ENCODE assay signal across 1 cellular context in the genomic region with DNA sequence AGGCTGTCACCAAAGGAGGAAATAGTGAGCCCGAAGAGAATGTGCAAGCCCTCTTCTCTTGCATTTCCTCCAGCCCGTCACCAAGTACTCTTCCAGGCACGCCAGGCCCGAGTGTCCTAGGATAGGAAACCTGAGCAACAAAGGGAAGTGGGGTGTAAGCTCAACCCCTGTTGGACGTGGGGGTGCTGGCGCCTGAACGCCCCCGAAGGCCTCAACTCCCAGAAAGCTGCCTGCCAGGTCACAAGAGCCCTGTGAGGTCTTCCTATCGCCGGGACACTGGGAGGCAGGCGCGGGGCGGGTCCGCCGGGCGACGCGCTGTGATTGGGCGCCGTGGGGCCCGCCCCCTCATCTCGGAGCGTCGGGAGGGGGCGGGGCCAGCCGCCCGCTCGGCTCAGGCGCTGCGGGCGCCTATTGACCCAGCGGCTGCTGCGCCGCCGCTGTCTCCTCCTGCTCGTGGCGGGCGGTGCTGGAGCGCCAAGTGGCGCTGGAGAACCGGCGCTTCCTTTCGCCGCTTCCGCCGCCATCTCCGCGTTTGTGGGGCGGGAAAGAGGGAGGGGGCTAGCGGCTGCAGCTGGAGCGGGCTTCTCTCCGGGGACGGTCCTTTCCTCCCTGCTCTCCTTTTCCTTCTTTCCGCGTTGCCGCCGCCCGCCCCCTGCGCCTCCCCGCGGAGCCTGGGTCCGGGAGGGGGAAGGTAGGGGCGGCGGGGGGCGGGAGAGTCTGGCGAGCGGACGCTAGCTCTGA.
TF ChIP-seq lines count a peak whose summit lies in the region.

No MANE protein-coding gene starts in this region.

TF ChIP-seq in HepG2, 621 proteins besides CTCF, POLR2A, EP300 and RAD21 (continued from another document and continues in another):
- TF ChIP-seq, protein P1, sequence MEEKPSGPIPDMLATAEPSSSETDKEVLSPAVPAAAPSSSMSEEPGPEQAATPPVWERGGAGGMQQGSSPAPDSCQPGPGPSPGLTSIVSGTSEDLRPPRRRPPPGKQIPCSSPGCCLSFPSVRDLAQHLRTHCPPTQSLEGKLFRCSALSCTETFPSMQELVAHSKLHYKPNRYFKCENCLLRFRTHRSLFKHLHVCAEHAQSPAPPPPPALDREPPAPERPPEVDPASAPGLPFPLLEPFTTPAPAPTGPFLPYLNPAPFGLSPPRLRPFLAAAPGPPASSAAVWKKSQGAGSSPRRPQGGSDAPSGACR (CRISPR knock-in tag; IDR thresholded peaks at IDR 0.05), result 0 out of 2 replicates have a peak, but pooled peaks have one; percentile 47
- TF ChIP-seq POLR2G (IDR thresholded peaks at IDR 0.05; ENCODE audit: low read depth, low read length) (peak; percentile 87), NFE2L1 (CRISPR knock-in tag; IDR thresholded peaks at IDR 0.05; ENCODE audit: borderline replicate concordance) (no peak), WIZ (CRISPR knock-in tag; IDR thresholded peaks at IDR 0.05) (no peak), ZNF780A (CRISPR knock-in tag; IDR thresholded peaks at IDR 0.05) (no peak), CBFB (CRISPR knock-in tag; IDR thresholded peaks at IDR 0.05) (no peak), ZNF382 (CRISPR knock-in tag; IDR thresholded peaks at IDR 0.05; ENCODE audit: borderline replicate concordance) (no peak), THYN1 (CRISPR knock-in tag; IDR thresholded peaks at IDR 0.05; ENCODE audit: borderline replicate concordance, low read depth) (no peak), ZNF577 (CRISPR knock-in tag; IDR thresholded peaks at IDR 0.05; ENCODE audit: borderline replicate concordance, low read depth) (no peak), ZNF709 (CRISPR knock-in tag; IDR thresholded peaks at IDR 0.05) (peak; percentile 88), SPEN (CRISPR knock-in tag; IDR thresholded peaks at IDR 0.05; ENCODE audit: low read depth) (peak; percentile 5), ZIK1 (CRISPR knock-in tag; IDR thresholded peaks at IDR 0.05; ENCODE audit: borderline replicate concordance, low read depth) (peak; percentile 70; the same call in 1 of the 2 replicates), HDAC6 (IDR thresholded peaks at IDR 0.05; ENCODE audit: low read depth, low read length) (no peak), ZNF644 (CRISPR knock-in tag; IDR thresholded peaks at IDR 0.05; ENCODE audit: low read depth) (no peak), SP5 (CRISPR knock-in tag; IDR thresholded peaks at IDR 0.05; ENCODE audit: borderline replicate concordance, low read depth) (no peak), PITX1 (CRISPR knock-in tag; IDR thresholded peaks at IDR 0.05) (no peak), ZNF670 (CRISPR knock-in tag; IDR thresholded peaks at IDR 0.05; ENCODE audit: borderline replicate concordance) (peak; percentile 80; the same call in 1 of the 2 replicates), ZNF589 (CRISPR knock-in tag; conservative IDR thresholded peaks at IDR 0.05) (peak; percentile 26; the same call in 1 of the 2 replicates), ZNF605 (CRISPR knock-in tag; IDR thresholded peaks at IDR 0.05) (0 out of 2 replicates have a peak, but pooled peaks have one; percentile 36), MLLT10 (CRISPR knock-in tag; IDR thresholded peaks at IDR 0.05) (no peak), KLF13 (CRISPR knock-in tag; IDR thresholded peaks at IDR 0.05) (no peak), ZNF546 (CRISPR knock-in tag; conservative IDR thresholded peaks at IDR 0.05) (peak; percentile 76), ZNF552 (CRISPR knock-in tag; IDR thresholded peaks at IDR 0.05; ENCODE audit: borderline replicate concordance) (no peak), ZNF746 (CRISPR knock-in tag; IDR thresholded peaks at IDR 0.05) (peak; percentile 21; the same call in 1 of the 2 replicates), ZNF143 (CRISPR knock-in tag; IDR thresholded peaks at IDR 0.05) (0 out of 2 replicates have a peak, but pooled peaks have one; percentile 30), KAT8 (CRISPR knock-in tag; IDR thresholded peaks at IDR 0.05) (peak; percentile 66), IRF2 (CRISPR knock-in tag; IDR thresholded peaks at IDR 0.05) (0 out of 2 replicates have a peak, but pooled peaks have one; percentile 24), PHF21A (CRISPR knock-in tag; IDR thresholded peaks at IDR 0.05) (peak; percentile 45), MTF1 (CRISPR knock-in tag; IDR thresholded peaks at IDR 0.05) (no peak), DNMT1 (CRISPR knock-in tag; IDR thresholded peaks at IDR 0.05) (no peak), ZNF782 (CRISPR knock-in tag; IDR thresholded peaks at IDR 0.05; ENCODE audit: borderline replicate concordance) (no peak), PHB2 (IDR thresholded peaks at IDR 0.05; ENCODE audit: partially characterized antibody) (no peak), ZNF329 (CRISPR knock-in tag; IDR thresholded peaks at IDR 0.05; ENCODE audit: low read depth) (no peak; the same call in 1 of the 2 replicates), MAFK (conservative IDR thresholded peaks at IDR 0.05 in 1 of 2, IDR thresholded peaks at IDR 0.05 in 1 of 2; ENCODE audit: low read length in 2 of 2) (no peak), FOXJ3 (CRISPR knock-in tag; IDR thresholded peaks at IDR 0.05; ENCODE audit: borderline replicate concordance) (no peak), ZNF251 (CRISPR knock-in tag; IDR thresholded peaks at IDR 0.05) (no peak), ZNF343 (CRISPR knock-in tag; IDR thresholded peaks at IDR 0.05) (no peak), MEIS2 (CRISPR knock-in tag; IDR thresholded peaks at IDR 0.05) (peak; percentile 52; the same call in 1 of the 2 replicates), ZBTB8A (CRISPR knock-in tag; IDR thresholded peaks at IDR 0.05; ENCODE audit: borderline replicate concordance, low read depth) (0 out of 2 replicates have a peak, but pooled peaks have one; percentile 49), ZNF3 (CRISPR knock-in tag; IDR thresholded peaks at IDR 0.05) (no peak), ZNF496 (CRISPR knock-in tag; IDR thresholded peaks at IDR 0.05; ENCODE audit: insufficient replicate concordance) (no peak), ZKSCAN8 (CRISPR knock-in tag; IDR thresholded peaks at IDR 0.05; ENCODE audit: borderline replicate concordance) (peak; percentile 18; the same call in 1 of the 2 replicates), PHF5A (CRISPR knock-in tag; IDR thresholded peaks at IDR 0.05; ENCODE audit: low read depth, unreplicated experiment) (no peak), ZNF570 (CRISPR knock-in tag; IDR thresholded peaks at IDR 0.05; ENCODE audit: borderline replicate concordance) (no peak), ZNF20 (CRISPR knock-in tag; IDR thresholded peaks at IDR 0.05) (no peak)
- TF ChIP-seq, protein P2, sequence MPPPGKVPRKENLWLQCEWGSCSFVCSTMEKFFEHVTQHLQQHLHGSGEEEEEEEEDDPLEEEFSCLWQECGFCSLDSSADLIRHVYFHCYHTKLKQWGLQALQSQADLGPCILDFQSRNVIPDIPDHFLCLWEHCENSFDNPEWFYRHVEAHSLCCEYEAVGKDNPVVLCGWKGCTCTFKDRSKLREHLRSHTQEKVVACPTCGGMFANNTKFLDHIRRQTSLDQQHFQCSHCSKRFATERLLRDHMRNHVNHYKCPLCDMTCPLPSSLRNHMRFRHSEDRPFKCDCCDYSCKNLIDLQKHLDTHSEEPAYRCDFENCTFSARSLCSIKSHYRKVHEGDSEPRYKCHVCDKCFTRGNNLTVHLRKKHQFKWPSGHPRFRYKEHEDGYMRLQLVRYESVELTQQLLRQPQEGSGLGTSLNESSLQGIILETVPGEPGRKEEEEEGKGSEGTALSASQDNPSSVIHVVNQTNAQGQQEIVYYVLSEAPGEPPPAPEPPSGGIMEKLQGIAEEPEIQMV (CRISPR knock-in tag; IDR thresholded peaks at IDR 0.05; ENCODE audit: low read depth), result no peak; the same call in 1 of the 2 replicates
- TF ChIP-seq, protein P3, sequence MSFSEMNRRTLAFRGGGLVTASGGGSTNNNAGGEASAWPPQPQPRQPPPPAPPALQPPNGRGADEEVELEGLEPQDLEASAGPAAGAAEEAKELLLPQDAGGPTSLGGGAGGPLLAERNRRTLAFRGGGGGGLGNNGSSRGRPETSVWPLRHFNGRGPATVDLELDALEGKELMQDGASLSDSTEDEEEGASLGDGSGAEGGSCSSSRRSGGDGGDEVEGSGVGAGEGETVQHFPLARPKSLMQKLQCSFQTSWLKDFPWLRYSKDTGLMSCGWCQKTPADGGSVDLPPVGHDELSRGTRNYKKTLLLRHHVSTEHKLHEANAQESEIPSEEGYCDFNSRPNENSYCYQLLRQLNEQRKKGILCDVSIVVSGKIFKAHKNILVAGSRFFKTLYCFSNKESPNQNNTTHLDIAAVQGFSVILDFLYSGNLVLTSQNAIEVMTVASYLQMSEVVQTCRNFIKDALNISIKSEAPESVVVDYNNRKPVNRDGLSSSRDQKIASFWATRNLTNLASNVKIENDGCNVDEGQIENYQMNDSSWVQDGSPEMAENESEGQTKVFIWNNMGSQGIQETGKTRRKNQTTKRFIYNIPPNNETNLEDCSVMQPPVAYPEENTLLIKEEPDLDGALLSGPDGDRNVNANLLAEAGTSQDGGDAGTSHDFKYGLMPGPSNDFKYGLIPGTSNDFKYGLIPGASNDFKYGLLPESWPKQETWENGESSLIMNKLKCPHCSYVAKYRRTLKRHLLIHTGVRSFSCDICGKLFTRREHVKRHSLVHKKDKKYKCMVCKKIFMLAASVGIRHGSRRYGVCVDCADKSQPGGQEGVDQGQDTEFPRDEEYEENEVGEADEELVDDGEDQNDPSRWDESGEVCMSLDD (CRISPR knock-in tag; IDR thresholded peaks at IDR 0.05; ENCODE audit: borderline replicate concordance), result peak; percentile 87; the same call in 1 of the 2 replicates
- TF ChIP-seq, protein P4, sequence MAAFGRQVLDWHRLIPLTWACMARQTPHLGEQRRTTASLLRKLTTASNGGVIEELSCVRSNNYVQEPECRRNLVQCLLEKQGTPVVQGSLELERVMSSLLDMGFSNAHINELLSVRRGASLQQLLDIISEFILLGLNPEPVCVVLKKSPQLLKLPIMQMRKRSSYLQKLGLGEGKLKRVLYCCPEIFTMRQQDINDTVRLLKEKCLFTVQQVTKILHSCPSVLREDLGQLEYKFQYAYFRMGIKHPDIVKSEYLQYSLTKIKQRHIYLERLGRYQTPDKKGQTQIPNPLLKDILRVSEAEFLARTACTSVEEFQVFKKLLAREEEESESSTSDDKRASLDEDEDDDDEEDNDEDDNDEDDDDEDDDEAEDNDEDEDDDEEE (CRISPR knock-in tag; IDR thresholded peaks at IDR 0.05), result no peak; the same call in 1 of the 2 replicates
- TF ChIP-seq, protein P5, sequence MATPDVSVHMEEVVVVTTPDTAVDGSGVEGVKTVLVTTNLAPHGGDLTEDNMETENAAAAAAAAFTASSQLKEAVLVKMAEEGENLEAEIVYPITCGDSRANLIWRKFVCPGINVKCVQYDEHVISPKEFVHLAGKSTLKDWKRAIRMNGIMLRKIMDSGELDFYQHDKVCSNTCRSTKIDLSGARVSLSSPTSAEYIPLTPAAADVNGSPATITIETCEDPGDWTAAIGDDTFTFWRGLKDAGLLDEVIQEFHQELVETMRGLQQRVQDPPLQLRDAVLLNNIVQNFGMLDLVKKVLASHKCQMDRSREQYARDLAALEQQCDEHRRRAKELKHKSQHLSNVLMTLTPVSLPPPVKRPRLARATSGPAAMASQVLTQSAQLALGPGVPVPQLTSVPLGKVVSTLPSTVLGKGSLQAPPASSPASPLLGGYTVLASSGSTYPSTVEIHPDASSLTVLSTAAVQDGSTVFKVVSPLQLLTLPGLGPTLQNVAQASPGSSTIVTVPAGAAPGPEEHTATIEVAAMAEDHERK (CRISPR knock-in tag; IDR thresholded peaks at IDR 0.05; ENCODE audit: low read depth), result no peak
- TF ChIP-seq, protein P6, sequence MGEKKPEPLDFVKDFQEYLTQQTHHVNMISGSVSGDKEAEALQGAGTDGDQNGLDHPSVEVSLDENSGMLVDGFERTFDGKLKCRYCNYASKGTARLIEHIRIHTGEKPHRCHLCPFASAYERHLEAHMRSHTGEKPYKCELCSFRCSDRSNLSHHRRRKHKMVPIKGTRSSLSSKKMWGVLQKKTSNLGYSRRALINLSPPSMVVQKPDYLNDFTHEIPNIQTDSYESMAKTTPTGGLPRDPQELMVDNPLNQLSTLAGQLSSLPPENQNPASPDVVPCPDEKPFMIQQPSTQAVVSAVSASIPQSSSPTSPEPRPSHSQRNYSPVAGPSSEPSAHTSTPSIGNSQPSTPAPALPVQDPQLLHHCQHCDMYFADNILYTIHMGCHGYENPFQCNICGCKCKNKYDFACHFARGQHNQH (CRISPR knock-in tag; IDR thresholded peaks at IDR 0.05), result peak; percentile 69; the same call in 1 of the 2 replicates
- TF ChIP-seq, protein P7, sequence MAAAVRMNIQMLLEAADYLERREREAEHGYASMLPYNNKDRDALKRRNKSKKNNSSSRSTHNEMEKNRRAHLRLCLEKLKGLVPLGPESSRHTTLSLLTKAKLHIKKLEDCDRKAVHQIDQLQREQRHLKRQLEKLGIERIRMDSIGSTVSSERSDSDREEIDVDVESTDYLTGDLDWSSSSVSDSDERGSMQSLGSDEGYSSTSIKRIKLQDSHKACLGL (CRISPR knock-in tag; IDR thresholded peaks at IDR 0.05), result peak; percentile 63; the same call in 1 of the 2 replicates
- TF ChIP-seq, protein P8, sequence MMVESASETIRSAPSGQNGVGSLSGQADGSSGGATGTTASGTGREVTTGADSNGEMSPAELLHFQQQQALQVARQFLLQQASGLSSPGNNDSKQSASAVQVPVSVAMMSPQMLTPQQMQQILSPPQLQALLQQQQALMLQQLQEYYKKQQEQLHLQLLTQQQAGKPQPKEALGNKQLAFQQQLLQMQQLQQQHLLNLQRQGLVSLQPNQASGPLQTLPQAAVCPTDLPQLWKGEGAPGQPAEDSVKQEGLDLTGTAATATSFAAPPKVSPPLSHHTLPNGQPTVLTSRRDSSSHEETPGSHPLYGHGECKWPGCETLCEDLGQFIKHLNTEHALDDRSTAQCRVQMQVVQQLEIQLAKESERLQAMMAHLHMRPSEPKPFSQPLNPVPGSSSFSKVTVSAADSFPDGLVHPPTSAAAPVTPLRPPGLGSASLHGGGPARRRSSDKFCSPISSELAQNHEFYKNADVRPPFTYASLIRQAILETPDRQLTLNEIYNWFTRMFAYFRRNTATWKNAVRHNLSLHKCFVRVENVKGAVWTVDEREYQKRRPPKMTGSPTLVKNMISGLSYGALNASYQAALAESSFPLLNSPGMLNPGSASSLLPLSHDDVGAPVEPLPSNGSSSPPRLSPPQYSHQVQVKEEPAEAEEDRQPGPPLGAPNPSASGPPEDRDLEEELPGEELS (CRISPR knock-in tag; IDR thresholded peaks at IDR 0.05), result no peak
